ENCODE assay signal across 2 cellular contexts in genomic region chr14:24092960-24093900, GRCh38.
TF ChIP-seq lines count a peak whose summit lies in the region.

No MANE protein-coding gene starts in this region.

TF ChIP-seq in SK-N-SH, 30 proteins besides CTCF, POLR2A, EP300 and RAD21:
- TF ChIP-seq MXI1 (IDR thresholded peaks at IDR 0.05; ENCODE audit: low read depth, low read length) (no peak), PBX3 (IDR thresholded peaks at IDR 0.05) (no peak), SIN3A (IDR thresholded peaks at IDR 0.05; ENCODE audit: borderline replicate concordance, low read depth, low read length) (no peak), SMC3 (IDR thresholded peaks at IDR 0.05; ENCODE audit: low read depth, low read length) (no peak), YY1 (IDR thresholded peaks at IDR 0.05; ENCODE audit: low read depth) (no peak), TEAD4 (IDR thresholded peaks at IDR 0.05; ENCODE audit: borderline replicate concordance, insufficient read depth) (no peak), FOSL2 (IDR thresholded peaks at IDR 0.05; ENCODE audit: borderline replicate concordance, low read depth) (no peak), EZH2phosphoT487 (IDR thresholded peaks at IDR 0.05; ENCODE audit: borderline replicate concordance, low read depth) (no peak), IRF3 (IDR thresholded peaks at IDR 0.05; ENCODE audit: low read depth, low read length) (no peak), USF1 (IDR thresholded peaks at IDR 0.05; ENCODE audit: borderline replicate concordance, low read depth) (no peak), NFIC (IDR thresholded peaks at IDR 0.05; ENCODE audit: borderline replicate concordance) (no peak)

TF ChIP-seq in SK-N-SH treated with all-trans-retinoic acid at 6 μM for 48 hours, 23 proteins besides CTCF, POLR2A, EP300 and RAD21:
- TF ChIP-seq TSHZ2 (CRISPR knock-in tag; IDR thresholded peaks at IDR 0.05), result no peak
- TF ChIP-seq ZC3H10 (CRISPR knock-in tag; IDR thresholded peaks at IDR 0.05), result no peak
- TF ChIP-seq OSR1 (CRISPR knock-in tag; IDR thresholded peaks at IDR 0.05), result no peak
- TF ChIP-seq ESRRG (CRISPR knock-in tag; IDR thresholded peaks at IDR 0.05), result no peak
- no peak for TF ChIP-seq SNAI2 (CRISPR knock-in tag; IDR thresholded peaks at IDR 0.05)
- TF ChIP-seq TCF4 (CRISPR knock-in tag; IDR thresholded peaks at IDR 0.05; ENCODE audit: borderline replicate concordance), result no peak
- no peak for TF ChIP-seq ZFP3 (CRISPR knock-in tag; IDR thresholded peaks at IDR 0.05)
- no peak for TF ChIP-seq ARNTL (CRISPR knock-in tag; IDR thresholded peaks at IDR 0.05; ENCODE audit: borderline replicate concordance, low read depth)
- TF ChIP-seq PPARA (CRISPR knock-in tag; IDR thresholded peaks at IDR 0.05; ENCODE audit: borderline replicate concordance), result no peak
- no peak for TF ChIP-seq CSDC2 (CRISPR knock-in tag; IDR thresholded peaks at IDR 0.05)
- TF ChIP-seq GLIS3 (CRISPR knock-in tag; IDR thresholded peaks at IDR 0.05), result no peak
- TF ChIP-seq ZNF70 (CRISPR knock-in tag; IDR thresholded peaks at IDR 0.05), result no peak
- TF ChIP-seq ZNF565 (CRISPR knock-in tag; conservative IDR thresholded peaks at IDR 0.05; ENCODE audit: low read depth), result no peak
- no peak for TF ChIP-seq BACH2 (CRISPR knock-in tag; IDR thresholded peaks at IDR 0.05; ENCODE audit: borderline replicate concordance)
- no peak for TF ChIP-seq TOX (CRISPR knock-in tag; IDR thresholded peaks at IDR 0.05; ENCODE audit: borderline replicate concordance)
- TF ChIP-seq CSRNP3 (CRISPR knock-in tag; IDR thresholded peaks at IDR 0.05), result no peak
- no peak for TF ChIP-seq CREB5 (CRISPR knock-in tag; IDR thresholded peaks at IDR 0.05; ENCODE audit: low read depth)
TF ChIP-seq in SK-N-SH treated with all-trans-retinoic acid at 6 μM for 48 hours: peak in this region for 0.
